ENCODE assay signal across 8 cellular contexts in genomic region chr6:7910654-7911344, GRCh38. TPM values are rescaled to one million over a fixed set of nuclear protein-coding genes. Genes with fewer than 3 reads are reported as not detected.
DNase-seq lines count a peak whose midpoint lies in the region; TF ChIP-seq lines count a peak whose summit lies in the region.

TXNDC5 (minus strand) TSS chr6:7910788; CDS start chr6:7910776, 12 bp downstream.

- no peaks in the 10 kb centered on the region for H3K27me3 ChIP-seq in hepatocyte

- in situ Hi-C loops in astrocyte of the cerebellum (cut with HindIII; ENCODE audit: low sequenced_read_pairs): no loop called here

- no peaks in the 10 kb centered on the region for H3K9me2 ChIP-seq in hepatocyte (replicated peaks; ENCODE audit: insufficient read depth)

- H3K9me3 ChIP-seq in hepatocyte (ENCODE audit: low read depth): no peaks in the 10 kb centered on the region

- peak within 1 kb of the TSS; percentile 82 for H3K27ac Mint-ChIP-seq in HFFc6

- H3K27me3 Mint-ChIP-seq in HFFc6 (ENCODE audit: insufficient read depth): no peaks in the 10 kb centered on the region; the same call in 1 of the 2 replicates

- peak within 1 kb of the TSS; percentile 98 for H3K4me2 ChIP-seq in hepatocyte

- 6% methylated on average over 35 of the region's 75 CpGs for WGBS in hepatocyte (ENCODE audit: low lambda C conversion rate, missing lambda C conversion rate)

- peak within 1 kb of the TSS; percentile 87 for H3K27ac ChIP-seq in hepatocyte

- TF ChIP-seq CTCF in GM12864 (IDR thresholded peaks at IDR 0.05; ENCODE audit: low read depth, low read length, missing control alignments) (no peak), HFFc6 (IDR thresholded peaks at IDR 0.05) (no peak), NB4 (IDR thresholded peaks at IDR 0.05; ENCODE audit: low read depth, low read length) (no peak), astrocyte of the cerebellum (IDR thresholded peaks at IDR 0.05; ENCODE audit: low read depth, low read length, missing control alignments) (no peak), hepatocyte (IDR thresholded peaks at IDR 0.05; ENCODE audit: poor library complexity) (no peak)

- peaks cover 34% of the 10 kb centered on the region for H4K20me1 ChIP-seq in hepatocyte (ENCODE audit: insufficient read depth, poor library complexity, severe bottlenecking)

- H3K4me3 ChIP-seq in GM12864 (ENCODE audit: low read depth, low read length) (peak within 1 kb of the TSS; percentile 98), NB4 (ENCODE audit: low read depth, low read length) (peak within 1 kb of the TSS; percentile 95), astrocyte of the cerebellum (ENCODE audit: low read depth, low read length) (peak within 1 kb of the TSS; percentile 70), hepatocyte (peak within 1 kb of the TSS; percentile 77)

- H3K36me3 ChIP-seq in hepatocyte (replicated peaks; ENCODE audit: insufficient read depth, low read depth): no peaks in the 10 kb centered on the region

- H3K4me1 ChIP-seq in hepatocyte (ENCODE audit: insufficient read depth): peaks cover 12% of the 10 kb centered on the region

- peaks cover 18% of the 10 kb centered on the region for H3K4me1 Mint-ChIP-seq in HFFc6 (ENCODE audit: low read depth)

- peak within 1 kb of the TSS; percentile 96 for H2AFZ ChIP-seq in hepatocyte

- DNase-seq in GM12864 (ENCODE audit: low read depth): no peak
- peak; percentile 34 for DNase-seq in HFFc6
- peak; percentile 86 for DNase-seq in NB4 (ENCODE audit: low read depth)
- DNase-seq in T-helper 9 cell: peak; percentile 59
- DNase-seq in astrocyte of the cerebellum (ENCODE audit: low read depth): peak; percentile 11
- DNase-seq in hepatocyte (ENCODE audit: low spot score): peak; percentile 92
- peak; percentile 82 for DNase-seq in retina
- no peak for DNase-seq in OCI-M2 (lab: John Stamatoyannopoulos, UW; ENCODE audit: unreplicated experiment)

- H3K9me3 Mint-ChIP-seq in HFFc6: no peaks in the 10 kb centered on the region

- peaks cover 40% of the 10 kb centered on the region for H3K79me2 ChIP-seq in hepatocyte

- peak; percentile 69 for TF ChIP-seq POLR2A in NB4 (IDR thresholded peaks at IDR 0.05; ENCODE audit: extremely low read depth, insufficient read length)

- peak within 1 kb of the TSS; percentile 96 for H3K4me3 Mint-ChIP-seq in HFFc6

- no peaks in the 10 kb centered on the region for H3K36me3 Mint-ChIP-seq in HFFc6 (ENCODE audit: low read depth)

RNA-seq across cellular contexts. Expression of gene TXNDC5, which starts in this region (rescaled TPM):
- 100 to 1,000 TPM; 226 to 280 (median 258) TPM for total RNA-seq in HFFc6 (2021; fragmentation: NEBNext Ultra II Directional; extraction: Animal tissue kit (Norgen Biotek cat#: 25700))
- 222 and 241 TPM in 2 replicates for total RNA-seq in hepatocyte
- 177 and 238 TPM in 2 replicates for polyA plus RNA-seq in hepatocyte

Comparison
In these comparisons a context has a peak if more than half of its experiments do, and no peak if none do; other contexts are left out.
1. DNase-seq: peak in HFFc6 (single experiment), NB4 (single experiment), T-helper 9 cell (single experiment), astrocyte of the cerebellum (single experiment), hepatocyte (single experiment) and retina (single experiment); none in GM12864 (single experiment) and OCI-M2 (single experiment).
2. Peak in every context shown above with its lines, with median percentiles within 50 percentile points of each other: H3K4me3 ChIP-seq.